In genomic region chr10:114824396-114824795, GRCh38 we compare ENCODE assay signal across 10 cellular contexts. TPM values are rescaled to one million over a fixed set of nuclear protein-coding genes. Genes with fewer than 3 reads are reported as not detected.
DNase-seq lines count a peak whose midpoint lies in the region; ATAC-seq and TF ChIP-seq lines count a peak whose summit lies in the region.
"Had no signal": no experiment of that assay in that cellular context is flagged by ENCODE, and none has a peak within 500 bp of the region (broad histone marks: within the 10 kb centered on the region; RNA-seq: fewer than 3 reads in every experiment).

No MANE protein-coding gene starts in this region.

- no peaks in the 10 kb centered on the region for H3K36me3 ChIP-seq in DND-41 (ENCODE audit: insufficient read depth, low read length)
- no peaks in the 10 kb centered on the region for H3K36me3 ChIP-seq in OCI-LY7 (ENCODE audit: insufficient read depth, low read length)
- H3K36me3 ChIP-seq in osteoblast (ENCODE audit: insufficient read depth, low read length) = no peaks in the 10 kb centered on the region
- H3K36me3 ChIP-seq: right atrium auricular region had no signal

- no peak for DNase-seq in DND-41
- DNase-seq in OCI-LY7 (ENCODE audit: low spot score) = no peak
- no peak for DNase-seq in endothelial cell (ENCODE audit: low spot score)
- DNase-seq in osteoblast (ENCODE audit: insufficient read length, low spot score, missing footprints) = peak; percentile 81
- DNase-seq in NCI-H1694 (lab: John Stamatoyannopoulos, UW) = no peak
- DNase-seq: activated CD4-positive, alpha-beta T cell treated with anti-CD3 and anti-CD28 coated beads for 4 hours had no signal

- H4K20me1 ChIP-seq in DND-41 (ENCODE audit: insufficient read depth, low read length) (peaks cover 13% of the 10 kb centered on the region; the same call in 1 of the 2 replicates), OCI-LY7 (ENCODE audit: insufficient read depth, low read length) (0 out of 2 replicates have a peak, but pooled peaks cover 3% of the 10 kb centered on the region), osteoblast (ENCODE audit: insufficient read depth, low read length) (peaks cover 3% of the 10 kb centered on the region)

- peaks cover 47% of the 10 kb centered on the region for H3K4me1 Mint-ChIP-seq in endothelial cell (ENCODE audit: unreplicated experiment)

- H3K27ac ChIP-seq in DND-41 (ENCODE audit: low read length) = no peak overlapping the region
- no peak overlapping the region for H3K27ac ChIP-seq in OCI-LY7 (ENCODE audit: low read depth, low read length, poor library complexity, severe bottlenecking)
- H3K27ac ChIP-seq in osteoblast (ENCODE audit: low read depth, low read length) = peak overlapping the region; percentile 98

- no peak for TF ChIP-seq CTCF in DND-41 (IDR thresholded peaks at IDR 0.05; ENCODE audit: borderline replicate concordance, extremely low read depth, low read length, poor library complexity, severe bottlenecking)
- TF ChIP-seq CTCF in OCI-LY7 (conservative IDR thresholded peaks at IDR 0.05; ENCODE audit: low read length) = no peak
- TF ChIP-seq CTCF in endothelial cell (IDR thresholded peaks at IDR 0.05; ENCODE audit: unreplicated experiment) = no peak
- no peak for TF ChIP-seq CTCF in osteoblast (IDR thresholded peaks at IDR 0.05; ENCODE audit: extremely low read depth, low read depth, low read length)

- H3K4me2 ChIP-seq in DND-41 (ENCODE audit: insufficient read depth, low read length) (peak overlapping the region; percentile 72), OCI-LY7 (ENCODE audit: low read length) (peak overlapping the region; percentile 1; the same call in 1 of the 2 replicates), osteoblast (ENCODE audit: insufficient read depth, low read length) (peak overlapping the region; percentile 79)

- H3K36me3 Mint-ChIP-seq in endothelial cell (ENCODE audit: low read depth, unreplicated experiment) = peaks cover 26% of the 10 kb centered on the region

- H3K27ac Mint-ChIP-seq in endothelial cell (ENCODE audit: unreplicated experiment) = peak overlapping the region; percentile 89

- H3K9me3 ChIP-seq in DND-41 (ENCODE audit: insufficient read depth, low read length, severe bottlenecking) (no peaks in the 10 kb centered on the region), OCI-LY7 (ENCODE audit: low read length) (no peaks in the 10 kb centered on the region), osteoblast (ENCODE audit: low read depth, low read length) (no peaks in the 10 kb centered on the region)
- H3K9me3 ChIP-seq: right atrium auricular region had no signal

- no TSS peak for BruUV-seq in OCI-LY7 (replicated peaks; lab: Mats Ljungman, UMichigan)

- peak overlapping the region; percentile 76 for H3K4me3 Mint-ChIP-seq in endothelial cell (ENCODE audit: unreplicated experiment)

- H3K79me2 ChIP-seq in DND-41 (ENCODE audit: insufficient read depth, low read length) (peaks cover 75% of the 10 kb centered on the region), OCI-LY7 (ENCODE audit: insufficient read depth, low read depth, low read length) (peaks cover 40% of the 10 kb centered on the region; the same call in 1 of the 2 replicates), osteoblast (ENCODE audit: insufficient read depth, low read length) (peaks cover 81% of the 10 kb centered on the region)

- no peak for ATAC-seq in DND-41 (ENCODE audit: insufficient read depth, low read depth)
- no peak for ATAC-seq in GM19467 (IDR thresholded peaks at IDR 0.05; ENCODE audit: unreplicated experiment)
- ATAC-seq in HG03025 (IDR thresholded peaks at IDR 0.05; ENCODE audit: low FRiP score, unreplicated experiment) = no peak
- no peak for ATAC-seq in GM21423 (IDR thresholded peaks at IDR 0.05; ENCODE audit: unreplicated experiment)

- POLR2A ChIA-PET in OCI-LY7 (lab: Charles Lee) = no interaction called here

- H3K27me3 ChIP-seq in DND-41 (ENCODE audit: insufficient read depth, low read length, poor library complexity) (no peaks in the 10 kb centered on the region), osteoblast (ENCODE audit: insufficient read depth, low read length) (no peaks in the 10 kb centered on the region)
- H3K27me3 ChIP-seq: right atrium auricular region had no signal

- H3K4me3 ChIP-seq in DND-41 (ENCODE audit: low read depth in 1 of 2, low read length in 2 of 2) (no peak overlapping the region), OCI-LY7 (ENCODE audit: low read depth, low read length, poor library complexity, severe bottlenecking) (no peak overlapping the region), osteoblast (ENCODE audit: insufficient read depth, low read length) (peak overlapping the region; percentile 57)
- H3K4me3 ChIP-seq: right atrium auricular region had no signal

- no peaks in the 10 kb centered on the region for H3K9me3 Mint-ChIP-seq in endothelial cell (ENCODE audit: unreplicated experiment)

- H2AFZ ChIP-seq in DND-41 (ENCODE audit: low read depth, low read length) (no peak overlapping the region), OCI-LY7 (ENCODE audit: low read length) (no peak overlapping the region), osteoblast (ENCODE audit: low read length) (no peak overlapping the region)

- no peak overlapping the region for H3K9ac ChIP-seq in DND-41 (ENCODE audit: low read depth, low read length)

- H3K27me3 Mint-ChIP-seq in endothelial cell (ENCODE audit: unreplicated experiment) = peaks cover 9% of the 10 kb centered on the region

- H3K9me2 ChIP-seq in OCI-LY7 (ENCODE audit: insufficient read depth, low read length) = no peaks in the 10 kb centered on the region

- CTCF ChIA-PET in OCI-LY7 (lab: Charles Lee; ENCODE audit: unreplicated experiment) = no interaction called here

- intact Hi-C loops in OCI-LY7 (cut with micrococcal nuclease; ENCODE audit: unreplicated experiment) = loop anchor here (5.0 to 10.0 kb wide), 4 partner anchors 53 to 650 kb away; partner anchors contain the start of genes CCDC186 and TDRD1

- H3K4me1 ChIP-seq in DND-41 (ENCODE audit: insufficient read depth, low read length) (peaks cover 41% of the 10 kb centered on the region), OCI-LY7 (ENCODE audit: insufficient read depth, low read length, poor library complexity, severe bottlenecking) (peaks cover 13% of the 10 kb centered on the region), osteoblast (ENCODE audit: insufficient read depth, low read length) (peaks cover 49% of the 10 kb centered on the region)

RNA-seq across cellular contexts. Expression of gene FHIP2A, which starts 2.8 kb away (rescaled TPM):
- 4.2 and 10.1 TPM in 2 replicates for total RNA-seq in OCI-LY7 (2014; rRNA removed; shearing (Covaris generic))
- total RNA-seq in OCI-LY7 (2022) (13.2 and 15.9 TPM in 2 replicates), endothelial cell (ENCODE audit: unreplicated experiment) (50.1 TPM), osteoblast (49.6 and 51.9 TPM in 2 replicates)

Comparison
In these comparisons a context has a peak if more than half of its experiments do, and no peak if none do; other contexts are left out.
1. H3K4me2 ChIP-seq: peak in every context shown above with its lines; median percentile 79 in osteoblast; 72 in DND-41; 1 in OCI-LY7.